Comparison of ENCODE assay signal across 35 cellular contexts in the genomic region with DNA sequence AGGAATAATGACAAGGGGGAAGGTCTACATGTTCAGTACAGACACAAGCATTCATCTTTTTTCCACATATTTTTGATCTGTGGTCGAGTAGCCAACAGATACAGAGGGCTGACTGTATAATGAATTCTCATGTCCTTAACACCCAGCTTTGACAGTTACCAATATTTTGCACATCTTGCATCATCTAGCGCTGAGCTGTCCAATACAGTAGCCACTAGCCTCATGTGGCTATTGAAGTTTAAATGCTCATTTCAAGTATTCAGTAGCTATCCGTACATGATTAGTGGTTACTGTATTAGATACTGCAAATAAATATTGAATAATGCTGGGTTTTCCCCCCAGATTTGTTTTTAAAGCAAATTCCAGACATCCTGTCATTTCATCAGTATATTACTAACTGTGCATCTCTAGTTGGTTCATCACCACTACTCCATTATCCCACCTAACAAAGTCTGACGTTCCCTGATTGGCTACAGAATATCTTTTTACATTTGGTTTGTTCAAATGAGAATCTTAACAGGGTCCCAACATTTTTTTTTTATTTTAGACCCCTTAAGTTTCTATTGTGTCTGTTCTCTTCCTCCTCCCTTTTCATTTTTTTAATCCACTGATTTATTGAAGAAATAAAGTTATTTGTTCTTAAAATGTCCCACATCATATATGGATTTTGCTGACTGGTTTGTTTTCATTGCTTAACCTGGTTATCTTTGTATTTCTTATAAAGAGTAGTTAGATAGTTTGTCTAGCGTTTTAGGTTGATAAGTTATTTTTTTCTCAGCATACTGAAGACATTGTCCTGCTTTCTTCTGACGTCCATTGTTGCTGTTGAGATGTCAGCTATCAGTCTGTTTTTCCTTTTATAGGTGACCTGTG.
"Had no signal": no experiment of that assay in that cellular context is flagged by ENCODE, and none has a peak within 500 bp of the region (broad histone marks: within the 10 kb centered on the region; RNA-seq: fewer than 3 reads in every experiment).

No MANE protein-coding gene starts in this region.

- H3K4me1 Mint-ChIP-seq: activated B cell treated with CpG ODN at 0.5 μM for 24 hours; activated naive CD4-positive, alpha-beta T cell treated with anti-CD3 and anti-CD28 coated beads, Interleukin-2, amount 50 U/mL, for 24 hours; activated naive CD8-positive, alpha-beta T cell treated with anti-CD3 and anti-CD28 coated beads, Interleukin-2, amount 10 ng/mL, durations not matched to agents 7 days and 5 days; activated T-helper 17 cell treated with anti-CD3 and anti-CD28 coated beads, Interleukin-2, amount 50 U/mL, for 72 hours; brain had no signal

- FAIRE-seq: bronchial epithelial cell, RCC 7860, TTC549 had no signal

- H3K27me3 ChIP-seq: adrenal gland, SJCRH30 had no signal

- H3K4me3 Mint-ChIP-seq: activated B cell treated with CpG ODN at 0.5 μM for 24 hours; activated CD8-positive, alpha-beta T cell treated with anti-CD3 and anti-CD28 coated beads for 36 hours; activated naive CD4-positive, alpha-beta T cell treated with anti-CD3 and anti-CD28 coated beads, Interleukin-2, amount 50 U/mL, for 24 hours; activated naive CD8-positive, alpha-beta T cell treated with anti-CD3 and anti-CD28 coated beads, Interleukin-2, amount 10 ng/mL, durations not matched to agents 7 days and 5 days; activated T-cell treated with anti-CD3 and anti-CD28 coated beads, Interleukin-2, amount 50 U/mL, for 72 hours; activated T-helper 17 cell treated with anti-CD3 and anti-CD28 coated beads, Interleukin-2, amount 50 U/mL, for 72 hours; brain; T-helper 1 cell treated with Interleukin-12 subunit alpha and Interleukin-12 subunit beta and Interleukin-4 antibody, amounts not matched to agents 30 μg/mL and 1 μg/mL, for 36 hours; T-helper 2 cell treated with Interferon-gamma antibody and Interleukin-4, amounts not matched to agents 5 μg/mL and 100 μg/mL, for 36 hours had no signal

- H3K4me1 ChIP-seq: adrenal gland, SJCRH30 had no signal

- H3K4me3 ChIP-seq: adrenal gland, PC-9, SJCRH30, SK-N-MC had no signal

- H3K4me2 ChIP-seq: PC-9 had no signal

- H3K27ac ChIP-seq: adrenal gland, PC-9, SJCRH30, SK-N-MC had no signal

- H3K27ac Mint-ChIP-seq: activated B cell treated with CpG ODN at 0.5 μM for 24 hours; activated CD8-positive, alpha-beta T cell treated with anti-CD3 and anti-CD28 coated beads for 36 hours; activated naive CD4-positive, alpha-beta T cell treated with anti-CD3 and anti-CD28 coated beads, Interleukin-2, amount 50 U/mL, for 24 hours; activated naive CD8-positive, alpha-beta T cell treated with anti-CD3 and anti-CD28 coated beads, Interleukin-2, amount 10 ng/mL, durations not matched to agents 7 days and 5 days; activated T-cell treated with anti-CD3 and anti-CD28 coated beads, Interleukin-2, amount 50 U/mL, for 72 hours; activated T-helper 17 cell treated with anti-CD3 and anti-CD28 coated beads, Interleukin-2, amount 50 U/mL, for 72 hours; T-helper 1 cell treated with Interleukin-12 subunit alpha and Interleukin-12 subunit beta and Interleukin-4 antibody, amounts not matched to agents 30 μg/mL and 1 μg/mL, for 36 hours; T-helper 2 cell treated with Interferon-gamma antibody and Interleukin-4, amounts not matched to agents 5 μg/mL and 100 μg/mL, for 36 hours had no signal

- H3K27me3 Mint-ChIP-seq: activated B cell treated with CpG ODN at 0.5 μM for 24 hours; activated CD8-positive, alpha-beta T cell treated with anti-CD3 and anti-CD28 coated beads for 36 hours; activated naive CD4-positive, alpha-beta T cell treated with anti-CD3 and anti-CD28 coated beads, Interleukin-2, amount 50 U/mL, for 24 hours; activated naive CD8-positive, alpha-beta T cell treated with anti-CD3 and anti-CD28 coated beads, Interleukin-2, amount 10 ng/mL, durations not matched to agents 7 days and 5 days; activated T-helper 17 cell treated with anti-CD3 and anti-CD28 coated beads, Interleukin-2, amount 50 U/mL, for 72 hours had no signal

- ATAC-seq: activated CD8-positive, alpha-beta T cell treated with anti-CD3 and anti-CD28 coated beads for 36 hours; activated T-cell treated with anti-CD3 and anti-CD28 coated beads, Interleukin-2, amount 50 U/mL, for 72 hours; activated T-helper 17 cell treated with anti-CD3 and anti-CD28 coated beads, Interleukin-2, amount 50 U/mL, for 72 hours had no signal

- H3K36me3 ChIP-seq: adrenal gland had no signal

- DNase-seq: activated B cell treated with CpG ODN at 0.5 μM for 24 hours; activated CD4-positive, alpha-beta T cell treated with anti-CD3 and anti-CD28 coated beads for 48 hours; activated CD4-positive, CD25-positive, alpha-beta regulatory T cell treated with anti-CD3 and anti-CD28 coated beads, Interleukin-2, amount 50 U/mL, for 72 hours; activated CD8-positive, alpha-beta T cell treated with anti-CD3 and anti-CD28 coated beads for 36 hours; activated effector memory CD4-positive, alpha-beta T cell treated with anti-CD3 and anti-CD28 coated beads, Interleukin-2, amount 50 U/mL, for 16 hours; activated naive CD4-positive, alpha-beta T cell; activated naive CD8-positive, alpha-beta T cell treated with anti-CD3 and anti-CD28 coated beads, Interleukin-2, amount 10 ng/mL, durations not matched to agents 7 days and 5 days; activated T-cell treated with anti-CD3 and anti-CD28 coated beads, Interleukin-2, amount 50 U/mL, for 1 hour; activated T-cell treated with anti-CD3 and anti-CD28 coated beads, Interleukin-2, amount 50 U/mL, for 72 hours; adrenal gland; caudate nucleus; Karpas-422; KBM-7; NCI-H1105; NCI-H1417 treated with DMSO at 0.1 percent for 48 hours; NCI-H187 treated with DMSO at 0.1 percent for 48 hours; NCI-H2081; NCI-H2171 treated with DMSO at 0.1 percent for 48 hours; NCI-H2227 treated with DMSO at 0.1 percent for 48 hours; NCI-H446; NCI-H524; NCI-H69; NK-92 treated with Interleukin-12 subunit alpha and Interleukin-12 subunit beta, amount 100 ng/mL, for 24 hours; PC-9; Right ventricle myocardium superior; SJCRH30 had no signal
